ENCODE assay signal across 20 cellular contexts in the genomic region with DNA sequence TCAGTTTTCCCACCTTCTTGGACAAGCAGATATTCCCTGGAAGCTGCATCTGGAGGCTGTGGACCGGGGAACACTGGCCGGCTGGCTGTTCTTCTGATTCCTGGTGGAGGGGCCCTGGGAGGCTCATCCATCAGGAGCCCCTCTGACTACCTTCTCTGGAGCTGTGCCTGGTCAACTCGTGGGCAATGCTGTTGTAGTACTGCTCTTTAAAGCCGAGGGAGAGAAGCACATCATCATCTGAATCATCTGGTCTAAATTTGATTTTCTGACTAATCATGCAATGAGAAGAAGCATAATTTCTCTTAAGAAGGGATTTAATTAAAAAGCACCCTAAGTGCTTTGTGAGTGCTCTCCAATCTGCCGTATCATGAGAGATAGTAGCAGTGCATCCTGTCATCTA.
"Had no signal": no experiment of that assay in that cellular context is flagged by ENCODE, and none has a peak within 500 bp of the region (broad histone marks: within the 10 kb centered on the region; RNA-seq: fewer than 3 reads in every experiment).

No MANE protein-coding gene starts in this region.

- H3K4me3 ChIP-seq: right lobe of liver, stomach, testis, uterus had no signal

- H3K27me3 ChIP-seq: neutrophil, right lobe of liver, stomach, testis, uterus had no signal

- H3K9me3 ChIP-seq: neutrophil, right lobe of liver, stomach, testis, uterus had no signal

- H3K36me3 ChIP-seq: neutrophil, right lobe of liver, stomach, uterus, WERI-Rb-1 had no signal

- H3K27ac ChIP-seq: neutrophil, parathyroid adenoma, right lobe of liver, stomach, testis, uterus, WERI-Rb-1 had no signal

- H3K9ac ChIP-seq: parathyroid adenoma had no signal

- H3K79me2 ChIP-seq: parathyroid adenoma had no signal

- H3K4me1 ChIP-seq: parathyroid adenoma, right lobe of liver, stomach, testis, uterus had no signal

- DNase-seq: activated CD4-positive, alpha-beta T cell treated with anti-CD3 and anti-CD28 coated beads for 1 hour; activated CD4-positive, alpha-beta T cell treated with anti-CD3 and anti-CD28 coated beads, Interleukin-2, amount 50 U/mL, for 1 hour; activated CD8-positive, alpha-beta T cell treated with anti-CD3 and anti-CD28 coated beads, Interleukin-2, amount 10 ng/mL, durations not matched to agents 7 days and 5 days; activated gamma-delta T cell; activated naive CD4-positive, alpha-beta T cell treated with anti-CD3 and anti-CD28 coated beads, Interleukin-2, amount 50 U/mL, for 16 hours; activated naive CD8-positive, alpha-beta T cell treated with anti-CD3 and anti-CD28 coated beads, Interleukin-2, amount 50 U/mL, for 24 hours; cortex of kidney; endodermal cell; left ventricle myocardium superior; mammary epithelial cell; midbrain; right lobe of liver; stimulated activated CD4-positive, alpha-beta T cell treated with anti-CD3 and anti-CD28 coated beads, Interleukin-15, amount 100 ng/mL, for 24 hours; stomach; testis; uterus; WERI-Rb-1 had no signal

- ATAC-seq: activated CD8-positive, alpha-beta T cell treated with anti-CD3 and anti-CD28 coated beads, Interleukin-2, amount 10 ng/mL, durations not matched to agents 7 days and 5 days; activated naive CD8-positive, alpha-beta T cell treated with anti-CD3 and anti-CD28 coated beads, Interleukin-2, amount 50 U/mL, for 24 hours; stimulated activated memory B cell treated with anti-CD40 and anti-IgM and Interleukin-4, amounts not matched to agents 10 μg/mL and 1 μg/mL and 100 μg/mL, for 72 hours had no signal

- H2AFZ ChIP-seq: parathyroid adenoma had no signal
